10 cellular contexts compared by ENCODE assay signal in the genomic region with DNA sequence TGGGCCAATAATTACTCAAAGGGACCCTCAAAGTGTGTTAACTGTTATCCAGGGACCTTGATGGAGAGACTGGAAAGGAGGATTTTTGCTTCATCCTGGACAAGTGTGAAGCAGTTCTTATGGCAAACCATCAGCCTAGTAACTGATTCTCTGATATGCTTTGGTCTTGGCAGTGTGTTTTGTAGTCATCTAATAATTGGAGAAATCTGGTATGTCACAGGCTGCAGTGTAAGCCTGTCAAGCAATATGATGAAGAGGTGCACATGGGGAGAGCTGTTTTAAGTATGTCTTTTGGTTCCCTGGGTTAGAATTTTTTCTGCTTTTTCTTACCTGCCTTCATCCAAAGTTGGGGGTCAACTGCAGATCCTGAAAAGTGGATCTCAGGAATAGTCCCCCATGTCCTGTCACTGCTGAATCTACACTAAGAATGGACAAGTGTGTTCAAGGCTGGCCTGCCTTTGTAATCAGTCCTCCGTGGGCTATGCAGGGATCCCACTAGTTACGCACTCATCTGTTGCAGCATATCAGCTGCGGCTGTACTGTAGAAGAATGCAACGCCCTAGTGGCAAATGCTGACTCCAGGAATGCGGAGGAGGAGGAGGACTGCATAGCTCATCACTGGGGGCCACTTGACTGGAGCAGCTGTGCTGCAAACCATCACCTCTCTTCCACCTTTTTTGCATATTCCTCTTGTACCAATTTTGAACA. TPM values are rescaled to one million over a fixed set of nuclear protein-coding genes. Genes with fewer than 3 reads are reported as not detected.
DNase-seq lines count a peak whose midpoint lies in the region; ATAC-seq and TF ChIP-seq lines count a peak whose summit lies in the region.
"Had no signal": no experiment of that assay in that cellular context is flagged by ENCODE, and none has a peak within 500 bp of the region (broad histone marks: within the 10 kb centered on the region; RNA-seq: fewer than 3 reads in every experiment).

No MANE protein-coding gene starts in this region.

- no peaks in the 10 kb centered on the region for H3K9me3 ChIP-seq in endodermal cell (ENCODE audit: control insufficient read depth, low read length)

- H3K27ac Mint-ChIP-seq in endodermal cell: no peak overlapping the region
- H3K27ac Mint-ChIP-seq: activated naive CD8-positive, alpha-beta T cell treated with anti-CD3 and anti-CD28 coated beads, Interleukin-2, amount 10 ng/mL, durations not matched to agents 7 days and 5 days; CD4-positive, alpha-beta T cell had no signal

- peak; percentile 45 for TF ChIP-seq CTCF in endodermal cell (conservative IDR thresholded peaks at IDR 0.05)

- H3K4me1 ChIP-seq in endodermal cell (ENCODE audit: control insufficient read depth, insufficient read depth, low read length): peaks cover 25% of the 10 kb centered on the region

- peaks cover 39% of the 10 kb centered on the region for H3K4me1 Mint-ChIP-seq in endodermal cell

- H3K36me3 ChIP-seq in endodermal cell (ENCODE audit: control insufficient read depth, insufficient read depth, low read length): peaks cover 15% of the 10 kb centered on the region

- ATAC-seq in GM21381 (IDR thresholded peaks at IDR 0.05; ENCODE audit: unreplicated experiment): no peak

- WGBS in endodermal cell (ENCODE audit: insufficient coverage in 1 of 2, insufficient read length in 1 of 2), 2 experiments: 5 to 34% methylated on average over 3 to 5 of the region's 5 CpGs

- DNase-seq in NCI-H82 (lab: John Stamatoyannopoulos, UW) (peak; percentile 39), NCI-H82 treated with DMSO at 0.1 percent for 48 hours (lab: John Stamatoyannopoulos, UW; ENCODE audit: unreplicated experiment) (no peak), T follicular helper cell (ENCODE audit: low read depth) (peak; percentile 10), endodermal cell (peak; percentile 84), mucosa of gallbladder (ENCODE audit: low spot score) (peak; percentile 74), ureter (ENCODE audit: low spot score) (peak; percentile 62), SKM-1 (lab: John Stamatoyannopoulos, UW; ENCODE audit: unreplicated experiment) (no peak)
- DNase-seq: activated naive CD8-positive, alpha-beta T cell treated with anti-CD3 and anti-CD28 coated beads, Interleukin-2, amount 10 ng/mL, durations not matched to agents 7 days and 5 days had no signal

- peak overlapping the region; percentile 95 for H3K9ac ChIP-seq in endodermal cell (ENCODE audit: extremely low read depth, low read length, poor library complexity, severe bottlenecking)

- no peak overlapping the region for H3K4me3 Mint-ChIP-seq in endodermal cell
- H3K4me3 Mint-ChIP-seq: activated naive CD8-positive, alpha-beta T cell treated with anti-CD3 and anti-CD28 coated beads, Interleukin-2, amount 10 ng/mL, durations not matched to agents 7 days and 5 days; CD4-positive, alpha-beta T cell had no signal

- H3K4me3 ChIP-seq in endodermal cell (ENCODE audit: low read length): peak overlapping the region; percentile 96

- H3K9me3 Mint-ChIP-seq in endodermal cell: no peaks in the 10 kb centered on the region
- H3K9me3 Mint-ChIP-seq: activated naive CD8-positive, alpha-beta T cell treated with anti-CD3 and anti-CD28 coated beads, Interleukin-2, amount 10 ng/mL, durations not matched to agents 7 days and 5 days; CD4-positive, alpha-beta T cell had no signal

- H3K27me3 Mint-ChIP-seq in endodermal cell (ENCODE audit: insufficient read depth): peaks cover 1% of the 10 kb centered on the region
- H3K27me3 Mint-ChIP-seq: activated naive CD8-positive, alpha-beta T cell treated with anti-CD3 and anti-CD28 coated beads, Interleukin-2, amount 10 ng/mL, durations not matched to agents 7 days and 5 days; CD4-positive, alpha-beta T cell had no signal

- H3K27me3 ChIP-seq in endodermal cell (ENCODE audit: control insufficient read depth, insufficient read depth, low read length, poor library complexity, severe bottlenecking): no peaks in the 10 kb centered on the region

- peak overlapping the region; percentile 58 for H3K27ac ChIP-seq in endodermal cell (ENCODE audit: low read depth, low read length)

- peaks cover 3% of the 10 kb centered on the region for H3K36me3 Mint-ChIP-seq in endodermal cell (ENCODE audit: low read depth)

RNA-seq across cellular contexts. Expression of a gene that starts 1.9 kb away (rescaled TPM):
- total RNA-seq in endodermal cell (100 to 1,000 TPM; 309 to 319 TPM), mucosa of gallbladder (323 TPM), ureter (398 TPM)
- polyA plus RNA-seq in endodermal cell (2013, experiment 1 of 2): 190 TPM
- 174 TPM for polyA plus RNA-seq in endodermal cell (2013, experiment 2 of 2)

RNA-seq across cellular contexts. Expression of a gene that starts 49.8 kb away (rescaled TPM):
- total RNA-seq in endodermal cell: 10 to 100 TPM; 14.7 to 16.6 TPM
- 15.9 TPM for polyA plus RNA-seq in endodermal cell (2013, experiment 1 of 2)
- polyA plus RNA-seq in endodermal cell (2013, experiment 2 of 2): 17.1 TPM
- 22.8 TPM for total RNA-seq in mucosa of gallbladder
- total RNA-seq in ureter: 19.8 TPM

Comparison
In these comparisons a context has a peak if more than half of its experiments do, and no peak if none do; other contexts are left out.
1. DNase-seq: peak in NCI-H82 (single experiment), T follicular helper cell (single experiment), endodermal cell (single experiment), mucosa of gallbladder (single experiment) and ureter (single experiment); none in NCI-H82 treated with DMSO at 0.1 percent for 48 hours (single experiment) and SKM-1 (single experiment).